In the genomic region with DNA sequence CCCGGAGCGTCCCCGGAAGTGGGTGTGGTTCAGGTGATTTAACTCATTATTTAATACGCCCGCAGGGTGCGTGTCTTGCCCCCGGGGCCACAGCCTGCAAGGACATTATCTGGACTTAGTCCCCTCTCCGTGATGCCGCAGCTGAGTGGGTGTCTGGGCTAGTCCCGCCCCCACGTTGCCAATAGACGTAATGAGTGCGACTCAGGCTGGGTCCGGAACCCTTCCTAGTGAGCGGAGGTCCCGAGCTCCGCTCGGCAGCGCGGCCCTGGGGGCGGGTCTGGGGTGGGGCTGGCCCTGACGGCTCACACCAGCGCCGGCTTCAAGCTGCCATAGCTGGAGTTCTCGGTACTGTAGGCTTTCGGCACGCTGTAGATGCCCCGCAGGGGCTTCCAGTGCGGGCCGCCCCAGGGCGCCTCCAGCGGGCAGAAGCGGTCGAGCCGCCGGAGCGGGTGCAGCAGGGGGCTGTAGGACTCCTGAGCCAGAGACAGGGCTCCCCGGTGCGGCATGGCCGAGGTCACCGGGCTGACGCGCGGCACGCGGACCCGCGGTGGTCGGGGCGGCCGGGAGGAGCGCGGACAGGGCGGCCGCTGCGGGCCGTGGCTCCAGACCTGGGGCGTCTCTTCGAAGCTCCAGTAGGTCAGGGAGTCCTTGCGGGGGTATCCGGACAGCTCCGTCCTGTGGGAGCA, we compare ENCODE assay signal across 9 cellular contexts. TPM values are rescaled to one million over a fixed set of nuclear protein-coding genes. Genes with fewer than 3 reads are reported as not detected.
DNase-seq lines count a peak whose midpoint lies in the region; ATAC-seq and TF ChIP-seq lines count a peak whose summit lies in the region.
"Had no signal": no experiment of that assay in that cellular context is flagged by ENCODE, and none has a peak within 500 bp of the region (broad histone marks: within the 10 kb centered on the region; RNA-seq: fewer than 3 reads in every experiment).

No MANE protein-coding gene starts in this region.

- TF ChIP-seq CTCF in CD4-positive, alpha-beta T cell (IDR thresholded peaks at IDR 0.05) = peak; percentile 78
- peak; percentile 39 for TF ChIP-seq CTCF in HFF-Myc (IDR thresholded peaks at IDR 0.05; ENCODE audit: low read depth, low read length, missing control alignments)
- TF ChIP-seq CTCF in RWPE2 (IDR thresholded peaks at IDR 0.05; ENCODE audit: poor library complexity, severe bottlenecking) = peak; percentile 52
- peak in 2 of 4 experiments; percentile 26 to 45 for TF ChIP-seq CTCF in prostate gland (IDR thresholded peaks at IDR 0.05)

- H3K27ac Mint-ChIP-seq in CD4-positive, alpha-beta T cell = no peak overlapping the region

- H3K36me3 Mint-ChIP-seq in CD4-positive, alpha-beta T cell (ENCODE audit: low read depth) = peaks cover 5% of the 10 kb centered on the region

- POLR2A ChIA-PET in CD4-positive, alpha-beta T cell (lab: Charles Lee) = interaction anchor here (1.2 to 3.2 kb wide), 4 partner anchors 18 to 96 kb away, joined by 4 to 15 read pairs (median 5); partner anchors contain the start of genes FTL, GYS1, LIN7B and RUVBL2

- peak overlapping the region; percentile 90 for H3K4me3 Mint-ChIP-seq in CD4-positive, alpha-beta T cell

- under 1% methylated on average over 56 of the region's 62 CpGs for WGBS in prostate gland

- H3K36me3 ChIP-seq in RWPE2 (ENCODE audit: low read depth) (peaks cover 8% of the 10 kb centered on the region), prostate gland (no peaks in the 10 kb centered on the region)

- no peaks in the 10 kb centered on the region for H3K27me3 ChIP-seq in CD4-positive, alpha-beta T cell (ENCODE audit: control insufficient read depth, insufficient read depth, low read length)
- H3K27me3 ChIP-seq in RWPE2 (ENCODE audit: insufficient read depth, poor library complexity, severe bottlenecking) = no peaks in the 10 kb centered on the region
- H3K27me3 ChIP-seq in prostate gland (replicated peaks; ENCODE audit: insufficient read depth) = no peaks in the 10 kb centered on the region

- no peak for TF ChIP-seq POLR2A in prostate gland (IDR thresholded peaks at IDR 0.05)
- no peak for TF ChIP-seq POLR2A in GM18505 (IDR thresholded peaks at IDR 0.05; ENCODE audit: borderline replicate concordance, extremely low read depth, insufficient read depth, insufficient read length)

- DNase-seq in CD4-positive, alpha-beta T cell = peak; percentile 48 to 72 (median 58)
- DNase-seq in HFF-Myc (ENCODE audit: extremely low read depth, low read depth) (peak; percentile 26), RWPE2 (ENCODE audit: low spot score) (peak; percentile 66), activated gamma-delta T cell treated with Interleukin-2 at 50 U/mL for 16 hours (peak; percentile 64), germinal center (ENCODE audit: low spot score) (peak; percentile 85), prostate gland (ENCODE audit: low spot score) (no peak)

- H3K27me3 Mint-ChIP-seq in CD4-positive, alpha-beta T cell = peaks cover 5% of the 10 kb centered on the region

- H3K9me3 Mint-ChIP-seq in CD4-positive, alpha-beta T cell = no peaks in the 10 kb centered on the region

- H3K9me3 ChIP-seq in CD4-positive, alpha-beta T cell (ENCODE audit: control insufficient read depth, low read length) = no peaks in the 10 kb centered on the region
- H3K9me3 ChIP-seq in RWPE2 (ENCODE audit: severe bottlenecking) (no peaks in the 10 kb centered on the region), prostate gland (no peaks in the 10 kb centered on the region)

- intact Hi-C loops in CD4-positive, alpha-beta T cell (cut with DNase I, micrococcal nuclease) = loop anchor here in 1 of 2 experiments (2.0 to 5.0 kb wide), 2 partner anchors 25 to 39 kb away; partner anchors contain the start of genes CGB7, GYS1 and RUVBL2
- intact Hi-C loops in prostate gland (cut with DNase I) = no loop called here

- peak; percentile 86 for ATAC-seq in CD4-positive, alpha-beta T cell (ENCODE audit: poor library complexity)
- ATAC-seq in RWPE2 (ENCODE audit: low read depth) = peak; percentile 65
- no peak for ATAC-seq in GM21360 (IDR thresholded peaks at IDR 0.05; ENCODE audit: unreplicated experiment)
- ATAC-seq in GM18505 (IDR thresholded peaks at IDR 0.05; ENCODE audit: unreplicated experiment) = no peak

- H3K4me3 ChIP-seq in HFF-Myc (replicated peaks; ENCODE audit: low read depth, low read length) (peak overlapping the region; percentile 29), RWPE2 (ENCODE audit: severe bottlenecking) (peak overlapping the region; percentile 41), prostate gland (peak overlapping the region; percentile 16 to 35)

- H3K4me1 ChIP-seq in RWPE2 (ENCODE audit: insufficient read depth, poor library complexity, severe bottlenecking) = no peaks in the 10 kb centered on the region
- H3K4me1 ChIP-seq in prostate gland (replicated peaks) = no peaks in the 10 kb centered on the region

- CTCF ChIA-PET in CD4-positive, alpha-beta T cell (lab: Charles Lee) = interaction anchor here (0.6 to 1.5 kb wide), 8 partner anchors 9 to 142 kb away, joined by 3 to 14 read pairs (median 3); partner anchors contain the start of genes GYS1 and RUVBL2

- H3K4me1 Mint-ChIP-seq in CD4-positive, alpha-beta T cell (ENCODE audit: low read depth) = peaks cover 25% of the 10 kb centered on the region

- H3K27ac ChIP-seq in CD4-positive, alpha-beta T cell (ENCODE audit: low read depth, low read length) = no peak overlapping the region
- peak overlapping the region; percentile 64 for H3K27ac ChIP-seq in RWPE2 (ENCODE audit: poor library complexity, severe bottlenecking)
- no peak overlapping the region for H3K27ac ChIP-seq in prostate gland

RNA-seq across cellular contexts. Expression of gene LHB, which starts 0.9 kb away (rescaled TPM):
- not detected for total RNA-seq in CD4-positive, alpha-beta T cell
- total RNA-seq in prostate gland = 1 to 10 TPM in 1 of 2 donors, not detected in 1; 5.2 TPM
- total RNA-seq: HT1080 had no signal

RNA-seq across cellular contexts. Expression of gene CGB3, which starts 6.3 kb away (rescaled TPM):
- total RNA-seq in CD4-positive, alpha-beta T cell = not detected
- not detected for total RNA-seq in prostate gland
- total RNA-seq: HT1080 had no signal

RNA-seq across cellular contexts. Expression of gene CGB2, which starts 13.9 kb away (rescaled TPM):
- not detected for total RNA-seq in CD4-positive, alpha-beta T cell
- not detected for total RNA-seq in prostate gland

RNA-seq across cellular contexts. Expression of gene CGB1, which starts 18.9 kb away (rescaled TPM):
- total RNA-seq in CD4-positive, alpha-beta T cell = not detected
- total RNA-seq in prostate gland = not detected
- total RNA-seq: HT1080 had no signal

RNA-seq across cellular contexts. Expression of gene RUVBL2, which starts 24.1 kb away (rescaled TPM):
- total RNA-seq in CD4-positive, alpha-beta T cell = 10 to 100 TPM; 10.7 to 12.3 TPM
- 100 to 1,000 TPM; 110 to 126 TPM for total RNA-seq in prostate gland

Comparison
In these comparisons a context has a peak if more than half of its experiments do, and no peak if none do; other contexts are left out.
1. ATAC-seq: peak in CD4-positive, alpha-beta T cell (single experiment) and RWPE2 (single experiment); none in GM21360 (single experiment) and GM18505 (single experiment).
2. Peak in every context shown above with its lines, with median percentiles within 50 percentile points of each other: H3K4me3 ChIP-seq.